Comparison of ENCODE assay signal across 21 cellular contexts in genomic region chr2:232894746-232895145, GRCh38. TPM values are rescaled to one million over a fixed set of nuclear protein-coding genes. Genes with fewer than 3 reads are reported as not detected.
A peak's percentile ranks its signal among the peaks of the same experiment; 100 is the strongest.
DNase-seq lines count a peak whose midpoint lies in the region; ATAC-seq and TF ChIP-seq lines count a peak whose summit lies in the region.
"Had no signal": no experiment of that assay in that cellular context is flagged by ENCODE, and none has a peak within 500 bp of the region (broad histone marks: within the 10 kb centered on the region; RNA-seq: fewer than 3 reads in every experiment).

No MANE protein-coding gene starts in this region.

- intact Hi-C loops in Right ventricle myocardium superior (cut with DNase I) = no loop called here
- intact Hi-C loops in posterior vena cava (cut with DNase I) = no loop called here
- intact Hi-C loops in CD14-positive monocyte (cut with micrococcal nuclease) = no loop called here

- no peaks in the 10 kb centered on the region for H3K27me3 Mint-ChIP-seq in endodermal cell (ENCODE audit: insufficient read depth)
- H3K27me3 Mint-ChIP-seq in CD14-positive monocyte (ENCODE audit: low read depth in 3 of 3) = peaks cover 5 to 10% (median 7%) of the 10 kb centered on the region in 3 donors

- no peak overlapping the region for H3K4me3 ChIP-seq in right atrium auricular region
- no peak overlapping the region for H3K4me3 ChIP-seq in endodermal cell (ENCODE audit: low read length)
- H3K4me3 ChIP-seq: BLaER1, GM23248, MG63 had no signal

- H3K4me3 Mint-ChIP-seq in endodermal cell (no peak overlapping the region), CD14-positive monocyte (no peak overlapping the region)
- H3K4me3 Mint-ChIP-seq: CD8-positive, alpha-beta T cell had no signal

- no peak for TF ChIP-seq CTCF in right atrium auricular region (IDR thresholded peaks at IDR 0.05)
- TF ChIP-seq CTCF in endodermal cell (conservative IDR thresholded peaks at IDR 0.05) = no peak
- no peak for TF ChIP-seq CTCF in CD14-positive monocyte (IDR thresholded peaks at IDR 0.05)

- H3K4me1 Mint-ChIP-seq in endodermal cell (peaks cover 11% of the 10 kb centered on the region), CD14-positive monocyte (peaks cover 4% of the 10 kb centered on the region)

- H3K4me1 ChIP-seq in right atrium auricular region = peaks cover 0 to 6% of the 10 kb centered on the region in 2 donors
- no peaks in the 10 kb centered on the region for H3K4me1 ChIP-seq in endodermal cell (ENCODE audit: control insufficient read depth, insufficient read depth, low read length)

- H3K36me3 Mint-ChIP-seq in endodermal cell (ENCODE audit: low read depth) = no peaks in the 10 kb centered on the region
- no peaks in the 10 kb centered on the region for H3K36me3 Mint-ChIP-seq in CD14-positive monocyte
- H3K36me3 Mint-ChIP-seq: CD8-positive, alpha-beta T cell had no signal

- H3K9me3 Mint-ChIP-seq in endodermal cell (no peaks in the 10 kb centered on the region), CD14-positive monocyte (no peaks in the 10 kb centered on the region)
- H3K9me3 Mint-ChIP-seq: CD8-positive, alpha-beta T cell had no signal

- no peak overlapping the region for H3K27ac ChIP-seq in right atrium auricular region
- no peak overlapping the region for H3K27ac ChIP-seq in endodermal cell (ENCODE audit: low read depth, low read length)
- H3K27ac ChIP-seq: BLaER1, GM23248 had no signal

- DNase-seq in Right ventricle myocardium superior (peak; percentile 21), right atrium auricular region (ENCODE audit: low spot score) (no peak), endodermal cell (peak; percentile 33), posterior vena cava (ENCODE audit: low spot score) (peak; percentile 59), CD14-positive monocyte (ENCODE audit: low spot score) (no peak), NOMO-1 treated with DMSO at 0.1 percent for 48 hours (lab: John Stamatoyannopoulos, UW; ENCODE audit: unreplicated experiment) (no peak), NCI-H345 (lab: John Stamatoyannopoulos, UW) (no peak)
- DNase-seq: Calu3; CD8-positive, alpha-beta T cell; GM23248; HCEC 1CT; Kasumi-1; MG63; NCI-H1092 treated with DMSO at 0.1 percent for 48 hours; NCI-H146; NCI-H2081 treated with DMSO at 0.1 percent for 48 hours; NCI-H510A treated with DMSO at 0.1 percent for 48 hours; NCI-H774; OCI-M1; SHP77 treated with DMSO at 0.1 percent for 48 hours had no signal

- H3K27me3 ChIP-seq in right atrium auricular region (no peaks in the 10 kb centered on the region), endodermal cell (ENCODE audit: control insufficient read depth, insufficient read depth, low read length, poor library complexity, severe bottlenecking) (no peaks in the 10 kb centered on the region)
- H3K27me3 ChIP-seq: BLaER1, MG63 had no signal

- 91 to 95% methylated on average over 17 to 19 of the region's 19 CpGs for WGBS in endodermal cell (ENCODE audit: insufficient coverage in 1 of 2, insufficient read length in 1 of 2), 2 experiments

- H3K36me3 ChIP-seq in right atrium auricular region = no peaks in the 10 kb centered on the region
- no peaks in the 10 kb centered on the region for H3K36me3 ChIP-seq in endodermal cell (ENCODE audit: control insufficient read depth, insufficient read depth, low read length)
- H3K36me3 ChIP-seq: BLaER1, MG63 had no signal

- no peak overlapping the region for H3K27ac Mint-ChIP-seq in endodermal cell
- H3K27ac Mint-ChIP-seq in CD14-positive monocyte = peak overlapping the region in 1 of 7 donors; percentile 7
- H3K27ac Mint-ChIP-seq: CD8-positive, alpha-beta T cell had no signal

- H3K9me3 ChIP-seq in right atrium auricular region = no peaks in the 10 kb centered on the region
- H3K9me3 ChIP-seq in endodermal cell (ENCODE audit: control insufficient read depth, low read length) = no peaks in the 10 kb centered on the region
- H3K9me3 ChIP-seq: BLaER1, MG63 had no signal

- no peak for ATAC-seq in Right ventricle myocardium superior (ENCODE audit: poor library complexity)
- ATAC-seq: CD8-positive, alpha-beta T cell had no signal

- H3K9ac ChIP-seq in endodermal cell (ENCODE audit: extremely low read depth, low read length, poor library complexity, severe bottlenecking) = no peak overlapping the region
- H3K9ac ChIP-seq: BLaER1, GM23248 had no signal

RNA-seq across cellular contexts. Expression of gene SNORC, which starts 24.7 kb away (rescaled TPM):
- 0.70 TPM for total RNA-seq in Right ventricle myocardium superior
- total RNA-seq in right atrium auricular region = under 1 TPM; 0.12 to 0.30 TPM
- 1 to 10 TPM; 3.6 to 5.0 TPM for total RNA-seq in endodermal cell
- 1.00 TPM for polyA plus RNA-seq in endodermal cell (2013, experiment 1 of 2)
- polyA plus RNA-seq in endodermal cell (2013, experiment 2 of 2) = 0.66 TPM
- under 1 TPM; 0.79 to 1.00 TPM for total RNA-seq in posterior vena cava
- not detected for polyA plus RNA-seq in CD14-positive monocyte
- total RNA-seq: GM23248 had no signal

Comparison
In these comparisons a context has a peak if more than half of its experiments do, and no peak if none do; other contexts are left out.
1. DNase-seq: peak in Right ventricle myocardium superior (single experiment), endodermal cell (single experiment) and posterior vena cava (single experiment); none in right atrium auricular region (single experiment), CD14-positive monocyte (single experiment), NOMO-1 treated with DMSO at 0.1 percent for 48 hours (single experiment) and NCI-H345 (single experiment).